ENCODE assay signal across 27 cellular contexts in the genomic region with DNA sequence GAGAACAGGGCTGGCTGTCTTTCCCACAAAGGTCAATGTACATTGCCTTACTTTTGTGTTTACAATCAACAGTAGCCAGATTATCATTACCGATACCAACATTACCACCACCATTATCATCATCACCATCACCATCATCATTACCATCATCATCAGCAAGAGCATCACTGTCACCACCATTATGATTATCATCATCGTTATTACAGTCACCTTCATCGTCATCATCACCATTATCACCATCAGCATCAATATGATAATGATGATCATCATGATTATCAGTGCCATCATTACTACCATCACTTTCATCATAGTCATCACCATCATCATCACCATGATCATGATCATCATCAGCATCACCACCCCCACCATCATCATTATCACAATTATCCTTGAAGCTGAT.
"Had no signal": no experiment of that assay in that cellular context is flagged by ENCODE, and none has a peak within 500 bp of the region (broad histone marks: within the 10 kb centered on the region; RNA-seq: fewer than 3 reads in every experiment).

No MANE protein-coding gene starts in this region.

- H3K4me3 ChIP-seq: neural progenitor cell, ovary, psoas muscle, skin epidermis, smooth muscle cell, spleen, stomach, thoracic aorta, thyroid gland, tibial nerve, upper lobe of left lung, uterus had no signal

- DNase-seq: naive thymus-derived CD4-positive, alpha-beta T cell; natural killer cell; occipital lobe; ovary; posterior cingulate gyrus; psoas muscle; right cardiac atrium; spleen; stimulated activated CD4-positive, alpha-beta T cell treated with anti-CD3 and anti-CD28 coated beads, Interleukin-12 subunit alpha, Interleukin-12 subunit beta, amount 100 ng/mL, for 4 hours; stimulated activated CD4-positive, alpha-beta T cell treated with anti-CD3 and anti-CD28 coated beads, Interleukin-2, amount 100 ng/mL, for 24 hours; stimulated activated CD4-positive, alpha-beta T cell treated with anti-CD3 and anti-CD28 coated beads, Interleukin-2, amount 100 ng/mL, for 48 hours; stimulated activated CD4-positive, alpha-beta T cell treated with anti-CD3 and anti-CD28 coated beads, Interleukin-4, amount 100 ng/mL, for 24 hours; stimulated activated naive B cell treated with anti-CD40 and anti-IgM and Interleukin-4, amounts not matched to agents 10 μg/mL and 1 μg/mL and 100 μg/mL, for 72 hours; stimulated activated naive CD4-positive, alpha-beta T cell treated with Interleukin-2 at 50 U/mL for 16 hours; stomach; thyroid gland; trophoblast cell; upper lobe of left lung; uterus had no signal

- H3K27ac ChIP-seq: neural progenitor cell, ovary, parathyroid adenoma, psoas muscle, skin epidermis, spleen, stomach, thoracic aorta, thyroid gland, tibial nerve, upper lobe of left lung, uterus had no signal

- H3K9me3 ChIP-seq: ovary, psoas muscle, thyroid gland, uterus had no signal

- ATAC-seq: naive thymus-derived CD4-positive, alpha-beta T cell; natural killer cell; psoas muscle; right cardiac atrium; sciatic nerve; stimulated activated effector memory CD8-positive, alpha-beta T cell treated with anti-CD3 and anti-CD28 coated beads, Interleukin-12 subunit alpha, Interleukin-12 subunit beta, amount 100 ng/mL, for 72 hours; stimulated activated naive B cell treated with anti-CD40 and anti-IgM and Interleukin-4, amounts not matched to agents 10 μg/mL and 1 μg/mL and 100 μg/mL, for 72 hours had no signal

- H3K4me1 ChIP-seq: neural progenitor cell, parathyroid adenoma, psoas muscle, spleen, stomach, thyroid gland, tibial nerve, upper lobe of left lung, uterus had no signal

- H3K36me3 ChIP-seq: neural progenitor cell, ovary, spleen, stomach, thoracic aorta, thyroid gland, tibial nerve, upper lobe of left lung, uterus had no signal
